2 cellular contexts compared by ENCODE assay signal in the genomic region with DNA sequence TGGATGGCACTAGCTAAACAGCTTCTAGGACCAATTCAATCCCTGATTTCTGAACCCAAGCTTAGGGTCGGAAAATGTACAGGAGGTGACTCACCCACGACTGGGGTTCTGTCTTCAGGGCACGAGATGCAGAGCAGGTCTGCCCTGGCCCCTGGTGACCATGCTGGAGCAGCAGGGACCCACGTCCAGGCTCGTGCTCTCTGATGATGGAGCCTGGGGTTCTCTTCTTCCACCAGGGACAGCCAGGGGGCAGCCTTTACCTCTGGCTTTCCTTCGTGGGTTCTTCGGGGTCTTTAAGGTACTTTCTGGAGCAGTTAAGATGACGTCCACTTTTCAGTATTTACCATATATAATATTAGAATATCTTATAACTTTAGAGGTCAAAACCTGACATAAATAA.
TF ChIP-seq lines count a peak whose summit lies in the region.

No MANE protein-coding gene starts in this region.

TF ChIP-seq in SK-N-SH, 30 proteins besides CTCF, POLR2A, EP300 and RAD21 (continued from another document):
- TF ChIP-seq JUND (IDR thresholded peaks at IDR 0.05), result no peak
- TF ChIP-seq GATA2 (CRISPR knock-in tag; IDR thresholded peaks at IDR 0.05), result no peak
- TF ChIP-seq SMC3 (IDR thresholded peaks at IDR 0.05; ENCODE audit: low read depth, low read length), result peak; percentile 41; the same call in 1 of the 2 replicates

TF ChIP-seq in SK-N-SH treated with all-trans-retinoic acid at 6 μM for 48 hours, 23 proteins besides CTCF, POLR2A, EP300 and RAD21 (continued from another document):
- TF ChIP-seq, protein P1, sequence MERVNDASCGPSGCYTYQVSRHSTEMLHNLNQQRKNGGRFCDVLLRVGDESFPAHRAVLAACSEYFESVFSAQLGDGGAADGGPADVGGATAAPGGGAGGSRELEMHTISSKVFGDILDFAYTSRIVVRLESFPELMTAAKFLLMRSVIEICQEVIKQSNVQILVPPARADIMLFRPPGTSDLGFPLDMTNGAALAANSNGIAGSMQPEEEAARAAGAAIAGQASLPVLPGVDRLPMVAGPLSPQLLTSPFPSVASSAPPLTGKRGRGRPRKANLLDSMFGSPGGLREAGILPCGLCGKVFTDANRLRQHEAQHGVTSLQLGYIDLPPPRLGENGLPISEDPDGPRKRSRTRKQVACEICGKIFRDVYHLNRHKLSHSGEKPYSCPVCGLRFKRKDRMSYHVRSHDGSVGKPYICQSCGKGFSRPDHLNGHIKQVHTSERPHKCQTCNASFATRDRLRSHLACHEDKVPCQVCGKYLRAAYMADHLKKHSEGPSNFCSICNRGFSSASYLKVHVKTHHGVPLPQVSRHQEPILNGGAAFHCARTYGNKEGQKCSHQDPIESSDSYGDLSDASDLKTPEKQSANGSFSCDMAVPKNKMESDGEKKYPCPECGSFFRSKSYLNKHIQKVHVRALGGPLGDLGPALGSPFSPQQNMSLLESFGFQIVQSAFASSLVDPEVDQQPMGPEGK (CRISPR knock-in tag; IDR thresholded peaks at IDR 0.05; ENCODE audit: borderline replicate concordance), result no peak
- no peak for TF ChIP-seq BACH2 (CRISPR knock-in tag; IDR thresholded peaks at IDR 0.05; ENCODE audit: borderline replicate concordance)
- no peak for TF ChIP-seq OSR1 (CRISPR knock-in tag; IDR thresholded peaks at IDR 0.05)
- no peak for TF ChIP-seq TCF4 (CRISPR knock-in tag; IDR thresholded peaks at IDR 0.05; ENCODE audit: borderline replicate concordance)
- no peak for TF ChIP-seq CREB5 (CRISPR knock-in tag; IDR thresholded peaks at IDR 0.05; ENCODE audit: low read depth)
- no peak for TF ChIP-seq ISL1 (CRISPR knock-in tag; IDR thresholded peaks at IDR 0.05)
